Comparison of ENCODE assay signal across 16 cellular contexts in the genomic region with DNA sequence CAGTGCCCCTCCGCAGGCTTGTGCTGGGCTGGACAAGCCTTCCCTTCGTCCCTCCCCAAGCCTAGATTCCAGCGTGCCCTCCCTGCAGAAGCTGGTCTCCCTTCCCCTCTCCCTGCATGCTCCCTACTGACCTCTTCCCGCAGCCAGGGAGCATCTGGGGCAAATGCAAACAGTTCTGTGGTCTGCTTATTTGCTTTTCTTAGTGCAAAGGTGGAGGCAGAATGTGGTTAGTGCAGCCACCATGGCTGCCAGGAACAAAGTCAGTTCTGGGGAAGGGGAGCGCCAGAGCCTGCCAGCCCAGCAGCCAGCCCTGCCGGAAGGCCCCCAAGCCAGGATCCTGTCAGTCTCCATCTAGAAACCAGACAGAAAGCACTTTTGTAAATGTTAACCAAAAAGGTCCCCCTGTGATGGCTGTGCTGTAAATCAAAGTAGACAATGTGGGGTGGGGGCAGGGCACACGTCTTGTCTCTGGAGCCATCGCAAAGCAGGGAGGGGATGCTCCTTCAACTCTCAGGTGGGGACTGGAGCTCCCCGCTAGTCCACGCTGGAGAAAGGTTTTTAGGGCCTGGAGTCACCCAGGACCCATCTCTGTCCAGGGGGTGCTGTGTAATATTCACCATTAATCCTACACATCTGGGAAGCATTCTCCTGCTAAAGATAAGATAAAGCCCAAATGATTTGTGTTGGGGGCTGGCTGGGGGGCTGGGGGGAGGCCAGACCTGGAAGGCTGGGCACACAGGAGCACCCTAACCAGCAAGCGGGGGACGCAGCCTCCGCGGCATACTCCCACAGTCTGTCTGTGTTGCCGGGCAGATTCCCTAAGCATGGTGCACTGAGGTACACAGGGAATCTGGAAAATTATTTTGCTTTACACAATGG. TPM values are rescaled to one million over a fixed set of nuclear protein-coding genes. Genes with fewer than 3 reads are reported as not detected.
DNase-seq lines count a peak whose midpoint lies in the region; ATAC-seq and TF ChIP-seq lines count a peak whose summit lies in the region.
"Had no signal": no experiment of that assay in that cellular context is flagged by ENCODE, and none has a peak within 500 bp of the region (broad histone marks: within the 10 kb centered on the region; RNA-seq: fewer than 3 reads in every experiment).

No MANE protein-coding gene starts in this region.

- peak overlapping the region; percentile 82 for H3K18ac ChIP-seq in neuronal stem cell (ENCODE audit: low read length)

- H3K36me3 Mint-ChIP-seq in endodermal cell (ENCODE audit: low read depth) = no peaks in the 10 kb centered on the region
- H3K36me3 Mint-ChIP-seq: stimulated activated effector memory CD8-positive, alpha-beta T cell treated with anti-CD3 and anti-CD28 coated beads, Interleukin-12 subunit alpha, Interleukin-12 subunit beta, amount 100 ng/mL, for 72 hours had no signal

- 33 to 49% methylated on average over 5 to 15 of the region's 15 CpGs for WGBS in endodermal cell (ENCODE audit: insufficient coverage in 1 of 2, insufficient read length in 1 of 2), 2 experiments
- WGBS in neuronal stem cell (ENCODE audit: extremely low coverage in 2 of 2, insufficient read length in 2 of 2, insufficient replicate concordance in 1 of 2), 2 donors = no CpG with 5 or more reads among the region's 15 CpGs

- H3K27ac Mint-ChIP-seq in endodermal cell = peak overlapping the region; percentile 94
- H3K27ac Mint-ChIP-seq: stimulated activated effector memory CD8-positive, alpha-beta T cell treated with anti-CD3 and anti-CD28 coated beads, Interleukin-12 subunit alpha, Interleukin-12 subunit beta, amount 100 ng/mL, for 72 hours had no signal

- ATAC-seq in DND-41 (ENCODE audit: insufficient read depth, low read depth) (peak; percentile 44; the same call in 1 of the 3 replicates), HG02642 (IDR thresholded peaks at IDR 0.05; ENCODE audit: poor library complexity, unreplicated experiment) (no peak)
- ATAC-seq: gastroesophageal sphincter; stimulated activated effector memory CD8-positive, alpha-beta T cell treated with anti-CD3 and anti-CD28 coated beads, Interleukin-12 subunit alpha, Interleukin-12 subunit beta, amount 100 ng/mL, for 72 hours had no signal

- H3K36me3 ChIP-seq in DND-41 (ENCODE audit: insufficient read depth, low read length) = no peaks in the 10 kb centered on the region
- no peaks in the 10 kb centered on the region for H3K36me3 ChIP-seq in endodermal cell (ENCODE audit: control insufficient read depth, insufficient read depth, low read length)
- H3K36me3 ChIP-seq in neuronal stem cell (replicated peaks in 1 of 2; ENCODE audit: control insufficient read depth in 2 of 2, insufficient read depth in 2 of 2, low read length in 2 of 2) = no peaks in the 10 kb centered on the region
- H3K36me3 ChIP-seq: gastroesophageal sphincter, SJCRH30 had no signal

- no peak for TF ChIP-seq CTCF in DND-41 (IDR thresholded peaks at IDR 0.05; ENCODE audit: borderline replicate concordance, extremely low read depth, low read length, poor library complexity, severe bottlenecking)
- TF ChIP-seq CTCF in endodermal cell (conservative IDR thresholded peaks at IDR 0.05) = peak; percentile 34

- H4K91ac ChIP-seq in neuronal stem cell (ENCODE audit: low read depth, low read length, poor library complexity) = no peak overlapping the region

- no peaks in the 10 kb centered on the region for H3K4me1 ChIP-seq in DND-41 (ENCODE audit: insufficient read depth, low read length)
- H3K4me1 ChIP-seq in endodermal cell (ENCODE audit: control insufficient read depth, insufficient read depth, low read length) = peaks cover 30% of the 10 kb centered on the region
- H3K4me1 ChIP-seq in neuronal stem cell (ENCODE audit: control insufficient read depth in 2 of 2, insufficient read depth in 1 of 2, low read depth in 1 of 2, low read length in 2 of 2) = peaks cover 27 to 33% of the 10 kb centered on the region in 2 donors
- H3K4me1 ChIP-seq: SJCRH30 had no signal

- no peak overlapping the region for H2BK5ac ChIP-seq in neuronal stem cell (ENCODE audit: low read length)

- H3K4me3 ChIP-seq in DND-41 (ENCODE audit: low read depth in 1 of 2, low read length in 2 of 2) (no peak overlapping the region), endodermal cell (ENCODE audit: low read length) (peak overlapping the region; percentile 22), neuronal stem cell (ENCODE audit: low read length in 2 of 2) (no peak overlapping the region)
- H3K4me3 ChIP-seq: gastroesophageal sphincter, SJCRH30 had no signal

- H3K4me2 ChIP-seq in DND-41 (ENCODE audit: insufficient read depth, low read length) = no peak overlapping the region
- no peak overlapping the region for H3K4me2 ChIP-seq in neuronal stem cell (ENCODE audit: insufficient read depth, low read length, poor library complexity, severe bottlenecking)

- H2AK5ac ChIP-seq in neuronal stem cell (ENCODE audit: low read depth, low read length) = no peak overlapping the region

- H3K4ac ChIP-seq in neuronal stem cell (ENCODE audit: low read length) = no peak overlapping the region

- H3K79me2 ChIP-seq in DND-41 (ENCODE audit: insufficient read depth, low read length) = no peaks in the 10 kb centered on the region

- H2BK12ac ChIP-seq in neuronal stem cell (ENCODE audit: low read length) = no peak overlapping the region

- DNase-seq in DND-41 (no peak), NCI-H526 (lab: John Stamatoyannopoulos, UW) (peak; percentile 79 to 87), endodermal cell (peak; percentile 75), neuronal stem cell (ENCODE audit: low spot score) (no peak), amniotic stem cell (lab: John Stamatoyannopoulos, UW) (no peak), 8988T (no peak)
- DNase-seq in activated T-cell treated with anti-CD3 and anti-CD28 coated beads, Interleukin-2, amount 50 U/mL, for 48 hours = no peak
- DNase-seq: activated CD4-positive, alpha-beta T cell treated with anti-CD3 and anti-CD28 coated beads for 1 hour; activated gamma-delta T cell treated with Interleukin-2 at 50 U/mL for 16 hours; cortex of kidney; NCI-H187 treated with DMSO at 0.1 percent for 48 hours; SJCRH30; stimulated activated CD4-positive, alpha-beta T cell treated with anti-CD3 and anti-CD28 coated beads, Interleukin-12 subunit alpha, Interleukin-12 subunit beta, amount 100 ng/mL, for 4 hours had no signal

- no peaks in the 10 kb centered on the region for H3K9me3 Mint-ChIP-seq in endodermal cell
- H3K9me3 Mint-ChIP-seq: stimulated activated effector memory CD8-positive, alpha-beta T cell treated with anti-CD3 and anti-CD28 coated beads, Interleukin-12 subunit alpha, Interleukin-12 subunit beta, amount 100 ng/mL, for 72 hours had no signal

- peaks cover 6% of the 10 kb centered on the region for H3K27me3 Mint-ChIP-seq in endodermal cell (ENCODE audit: insufficient read depth)

- H3K27me3 ChIP-seq in DND-41 (ENCODE audit: insufficient read depth, low read length, poor library complexity) (no peaks in the 10 kb centered on the region), endodermal cell (ENCODE audit: control insufficient read depth, insufficient read depth, low read length, poor library complexity, severe bottlenecking) (no peaks in the 10 kb centered on the region), neuronal stem cell (ENCODE audit: control insufficient read depth in 3 of 3, insufficient read depth in 3 of 3, low read depth in 1 of 3, low read length in 3 of 3) (no peaks in the 10 kb centered on the region)
- H3K27me3 ChIP-seq: gastroesophageal sphincter had no signal

- peak overlapping the region; percentile 2 for H2BK15ac ChIP-seq in neuronal stem cell (ENCODE audit: low read length)

- H3K9ac ChIP-seq in DND-41 (ENCODE audit: low read depth, low read length) (no peak overlapping the region), endodermal cell (ENCODE audit: extremely low read depth, low read length, poor library complexity, severe bottlenecking) (no peak overlapping the region), neuronal stem cell (ENCODE audit: low read depth, low read length, poor library complexity) (no peak overlapping the region)

- H3K4me1 Mint-ChIP-seq in endodermal cell = peaks cover 59% of the 10 kb centered on the region
- H3K4me1 Mint-ChIP-seq: stimulated activated effector memory CD8-positive, alpha-beta T cell treated with anti-CD3 and anti-CD28 coated beads, Interleukin-12 subunit alpha, Interleukin-12 subunit beta, amount 100 ng/mL, for 72 hours had no signal

- no peak overlapping the region for H3K14ac ChIP-seq in neuronal stem cell (ENCODE audit: low read length)

- H3K23ac ChIP-seq in neuronal stem cell (ENCODE audit: low read depth, low read length, poor library complexity) = no peak overlapping the region

- no peak overlapping the region for H3K27ac ChIP-seq in DND-41 (ENCODE audit: low read length)
- H3K27ac ChIP-seq in endodermal cell (ENCODE audit: low read depth, low read length) = peak overlapping the region; percentile 54
- peak overlapping the region; percentile 56 for H3K27ac ChIP-seq in neuronal stem cell (replicated peaks; ENCODE audit: low read length)
- H3K27ac ChIP-seq: gastroesophageal sphincter, SJCRH30 had no signal

- no peaks in the 10 kb centered on the region for H4K20me1 ChIP-seq in DND-41 (ENCODE audit: insufficient read depth, low read length)

- H2AFZ ChIP-seq in DND-41 (ENCODE audit: low read depth, low read length) = no peak overlapping the region
- peak overlapping the region; percentile 82 for H2AFZ ChIP-seq in neuronal stem cell (ENCODE audit: low read length)

- H4K8ac ChIP-seq in neuronal stem cell (ENCODE audit: low read depth, low read length) = no peak overlapping the region

- no peak overlapping the region for H2BK120ac ChIP-seq in neuronal stem cell (ENCODE audit: low read depth, low read length)

- no peaks in the 10 kb centered on the region for H3K79me1 ChIP-seq in neuronal stem cell (ENCODE audit: low read depth, low read length)

- peak overlapping the region; percentile 41 for H3K4me3 Mint-ChIP-seq in endodermal cell
- H3K4me3 Mint-ChIP-seq: stimulated activated effector memory CD8-positive, alpha-beta T cell treated with anti-CD3 and anti-CD28 coated beads, Interleukin-12 subunit alpha, Interleukin-12 subunit beta, amount 100 ng/mL, for 72 hours had no signal

- H3K9me3 ChIP-seq in DND-41 (ENCODE audit: insufficient read depth, low read length, severe bottlenecking) (no peaks in the 10 kb centered on the region), endodermal cell (ENCODE audit: control insufficient read depth, low read length) (no peaks in the 10 kb centered on the region), neuronal stem cell (replicated peaks in 1 of 2; ENCODE audit: control insufficient read depth in 2 of 2, insufficient read depth in 1 of 2, low read depth in 1 of 2, low read length in 2 of 2) (no peaks in the 10 kb centered on the region)
- H3K9me3 ChIP-seq: gastroesophageal sphincter, SJCRH30 had no signal

RNA-seq across cellular contexts. Expression of gene SERP2, which starts 30.9 kb away (rescaled TPM):
- total RNA-seq in endodermal cell = 1 to 10 TPM; 2.9 to 3.5 TPM
- 7.0 TPM for polyA plus RNA-seq in endodermal cell (2013, experiment 1 of 2)
- 5.7 TPM for polyA plus RNA-seq in endodermal cell (2013, experiment 2 of 2)
- 5.6 TPM for polyA plus RNA-seq in neuronal stem cell (2013, experiment 1 of 2)
- 5.1 TPM for polyA plus RNA-seq in neuronal stem cell (2013, experiment 2 of 2)
- total RNA-seq: SJCRH30 had no signal

Comparison
In these comparisons a context has a peak if more than half of its experiments do, and no peak if none do; other contexts are left out.
1. DNase-seq: peak in NCI-H526 (2 of 2) and endodermal cell (single experiment); none in DND-41 (single experiment), neuronal stem cell (single experiment), activated T-cell treated with anti-CD3 and anti-CD28 coated beads, Interleukin-2, amount 50 U/mL, for 48 hours (0 of 2), amniotic stem cell (single experiment) and 8988T (single experiment).